2 cellular contexts compared by ENCODE assay signal in the genomic region with DNA sequence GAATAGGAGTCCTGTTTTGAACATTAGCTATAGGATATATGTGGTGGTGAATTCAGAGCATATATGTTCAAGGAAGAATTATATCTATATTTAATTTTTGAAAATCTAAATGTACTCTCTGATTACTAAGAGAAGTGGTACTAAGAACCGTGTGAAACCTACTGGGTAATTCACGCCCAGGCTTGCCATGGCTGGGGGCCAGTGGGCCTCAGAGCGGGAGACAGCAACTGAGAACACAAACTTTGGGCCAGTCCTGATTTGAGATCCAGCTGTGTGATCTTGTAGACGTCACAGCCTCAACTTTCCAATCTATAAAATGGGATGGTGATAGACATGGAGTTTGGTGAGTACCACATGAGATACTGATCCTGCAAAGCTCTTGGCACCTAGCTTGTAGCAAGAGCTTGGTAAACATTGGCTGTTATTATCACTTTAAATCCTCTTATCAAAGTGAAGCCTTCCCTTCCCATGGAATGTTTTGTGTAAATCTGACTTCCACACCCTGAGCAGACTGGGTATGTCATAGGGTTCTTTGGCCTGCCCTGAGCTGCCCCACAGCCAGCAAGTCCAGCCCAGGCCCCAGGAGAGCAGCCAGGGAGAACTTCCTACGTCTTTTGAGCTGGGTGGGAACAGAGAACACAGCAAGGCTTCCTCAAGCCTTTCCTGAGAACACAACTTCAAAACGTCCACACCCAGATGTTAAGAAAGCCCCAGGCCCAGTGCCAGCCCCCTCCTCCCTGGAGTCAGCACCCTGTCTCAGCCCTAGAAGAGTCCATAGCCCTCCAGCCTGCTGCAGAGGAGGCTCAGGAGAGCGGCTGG.
TF ChIP-seq lines count a peak whose summit lies in the region.

No MANE protein-coding gene starts in this region.

TF ChIP-seq in K562, 482 proteins besides CTCF, POLR2A, EP300 and RAD21:
- TF ChIP-seq ATF1 (CRISPR knock-in tag; IDR thresholded peaks at IDR 0.05) (no peak), ATF1 (tag; IDR thresholded peaks at IDR 0.05) (peak; percentile 43), RBM25 (IDR thresholded peaks at IDR 0.05; ENCODE audit: low read depth, low read length, severe bottlenecking) (peak; percentile 69), ZNF384 (IDR thresholded peaks at IDR 0.05; ENCODE audit: low read depth, low read length) (no peak), FOXK1 (CRISPR knock-in tag; IDR thresholded peaks at IDR 0.05; ENCODE audit: borderline replicate concordance) (no peak)

TF ChIP-seq in HepG2, 621 proteins besides CTCF, POLR2A, EP300 and RAD21:
- TF ChIP-seq ZNF550 (CRISPR knock-in tag; IDR thresholded peaks at IDR 0.05; ENCODE audit: borderline replicate concordance) (no peak), ZMYM3 (CRISPR knock-in tag; IDR thresholded peaks at IDR 0.05) (0 out of 2 replicates have a peak, but pooled peaks have one; percentile 18), PPARG (CRISPR knock-in tag; conservative IDR thresholded peaks at IDR 0.05) (no peak), ZNF367 (CRISPR knock-in tag; IDR thresholded peaks at IDR 0.05; ENCODE audit: borderline replicate concordance) (no peak), ZNF629 (CRISPR knock-in tag; conservative IDR thresholded peaks at IDR 0.05) (peak; percentile 89), GLI4 (CRISPR knock-in tag; IDR thresholded peaks at IDR 0.05; ENCODE audit: borderline replicate concordance) (no peak)
